In genomic region chr16:52114414-52114813, GRCh38 we compare ENCODE assay signal across 17 cellular contexts.
DNase-seq lines count a peak whose midpoint lies in the region; ATAC-seq, FAIRE-seq and TF ChIP-seq lines count a peak whose summit lies in the region.
"Had no signal": no experiment of that assay in that cellular context is flagged by ENCODE, and none has a peak within 500 bp of the region (broad histone marks: within the 10 kb centered on the region; RNA-seq: fewer than 3 reads in every experiment).

No MANE protein-coding gene starts in this region.

- DNase-seq in ACHN: peak; percentile 32
- peak; percentile 68 for DNase-seq in LoVo (ENCODE audit: low spot score)
- peak; percentile 77 for DNase-seq in bronchial epithelial cell (ENCODE audit: low read depth)
- DNase-seq in medulla oblongata (ENCODE audit: extremely low spot score): peak; percentile 6
- DNase-seq in T-helper 9 cell: no peak
- no peak for DNase-seq in posterior vena cava (ENCODE audit: low spot score)
- DNase-seq: NCI-H1436 treated with DMSO at 0.1 percent for 48 hours; NCI-H69; posterior cingulate gyrus; stimulated activated CD4-positive, alpha-beta T cell treated with anti-CD3 and anti-CD28 coated beads, Interleukin-15, amount 100 ng/mL, for 24 hours; T-cell had no signal

- no peak overlapping the region for H3K4me3 ChIP-seq in bronchial epithelial cell (ENCODE audit: low read depth, low read length)
- H3K4me3 ChIP-seq: coronary artery had no signal

- no peaks in the 10 kb centered on the region for H3K36me3 ChIP-seq in bronchial epithelial cell (ENCODE audit: control insufficient read depth, insufficient read depth, low read length)

- no peak for TF ChIP-seq CTCF in bronchial epithelial cell (IDR thresholded peaks at IDR 0.05; ENCODE audit: insufficient read depth, low read length, severe bottlenecking)

- ATAC-seq in GM19035 (IDR thresholded peaks at IDR 0.05; ENCODE audit: unreplicated experiment): no peak
- ATAC-seq in HG03457 (IDR thresholded peaks at IDR 0.05; ENCODE audit: unreplicated experiment): no peak
- ATAC-seq: HCT116, Panc1, T-cell, WTC11 had no signal

- FAIRE-seq in bronchial epithelial cell (lab: Jason Lieb, UNC): no peak

- H3K27me3 ChIP-seq in bronchial epithelial cell (ENCODE audit: control insufficient read depth, insufficient read depth, low read length): no peaks in the 10 kb centered on the region

- in situ Hi-C loops in ACHN (cut with HindIII; ENCODE audit: low pct_ligation_motif_present, low pct_unique_long_range_greater_than_20kb, low sequenced_read_pairs): no loop called here

- intact Hi-C loops in posterior vena cava (cut with DNase I): no loop called here

Comparison
In these comparisons a context has a peak if more than half of its experiments do, and no peak if none do; other contexts are left out.
1. DNase-seq: peak in ACHN (single experiment), LoVo (single experiment), bronchial epithelial cell (single experiment) and medulla oblongata (single experiment); none in T-helper 9 cell (single experiment) and posterior vena cava (single experiment).